Comparison of ENCODE assay signal across 9 cellular contexts in the genomic region with DNA sequence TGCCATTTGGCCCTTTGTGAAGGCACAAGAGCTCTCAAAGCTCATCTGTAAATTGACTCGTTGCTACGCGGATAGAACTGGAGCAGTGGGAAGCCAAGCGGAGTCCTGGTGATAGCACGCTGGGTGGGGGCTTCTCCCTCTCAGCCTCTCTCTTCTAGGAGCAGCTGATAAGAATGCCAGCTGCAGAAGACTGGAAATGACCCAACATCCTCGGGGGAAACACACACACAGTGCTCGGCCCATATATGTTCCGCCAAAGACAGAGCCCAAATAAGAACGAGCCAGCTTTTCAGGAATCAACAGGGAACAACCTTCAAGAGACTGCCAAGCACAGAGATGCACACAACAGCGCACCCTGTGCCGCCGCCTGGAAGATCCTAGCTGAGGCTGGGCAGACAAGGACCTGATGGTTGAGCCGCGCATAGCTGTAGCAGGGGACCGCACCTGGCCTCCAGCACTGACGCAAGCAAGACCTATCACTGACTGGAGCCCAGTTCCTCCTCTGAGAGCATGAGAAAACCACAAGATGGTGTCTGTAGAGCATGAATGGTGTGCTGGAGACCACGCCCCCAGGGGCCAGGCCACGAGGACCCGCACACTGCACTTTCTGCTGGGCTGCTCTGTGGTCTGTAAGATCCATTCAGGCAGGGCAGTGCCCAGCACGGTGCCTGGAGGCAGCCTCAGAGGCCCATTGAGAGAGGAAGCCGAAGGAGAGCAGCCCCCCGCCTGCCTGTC. TPM values are rescaled to one million over a fixed set of nuclear protein-coding genes. Genes with fewer than 3 reads are reported as not detected.
A peak's percentile ranks its signal among the peaks of the same experiment; 100 is the strongest.
DNase-seq lines count a peak whose midpoint lies in the region; ATAC-seq and TF ChIP-seq lines count a peak whose summit lies in the region.
"Had no signal": no experiment of that assay in that cellular context is flagged by ENCODE, and none has a peak within 500 bp of the region (broad histone marks: within the 10 kb centered on the region; RNA-seq: fewer than 3 reads in every experiment).

No MANE protein-coding gene starts in this region.

- TF ChIP-seq POLR2A in gastroesophageal sphincter (IDR thresholded peaks at IDR 0.05) = no peak
- peak in 1 of 3 donors; percentile 48 for TF ChIP-seq POLR2A in spleen (IDR thresholded peaks at IDR 0.05)

- DNase-seq in DMS 273 (lab: John Stamatoyannopoulos, UW; ENCODE audit: unreplicated experiment) (peak; percentile 65), DMS 273 treated with DMSO at 0.1 percent for 48 hours (lab: John Stamatoyannopoulos, UW) (no peak), NOMO-1 (lab: John Stamatoyannopoulos, UW; ENCODE audit: unreplicated experiment in 2 of 2) (peak; percentile 84 to 93), spleen (peak; percentile 92), cortex of kidney (lab: John Stamatoyannopoulos, UW) (no peak)
- peak; percentile 41 for DNase-seq in activated T-cell treated with anti-CD3 and anti-CD28 coated beads, Interleukin-2, amount 50 U/mL, for 4 hours

- WGBS in gastroesophageal sphincter (ENCODE audit: low coverage in 1 of 2), 2 donors = 9 to 40% methylated on average over 5 to 7 of the region's 22 CpGs
- WGBS in spleen, 5 donors = 5 to 13% (median 12%) methylated on average over 16 to 22 of the region's 22 CpGs

- TF ChIP-seq EP300 in gastroesophageal sphincter (IDR thresholded peaks at IDR 0.05) = no peak

- peak; percentile 46 for ATAC-seq in HG02870 (IDR thresholded peaks at IDR 0.05; ENCODE audit: unreplicated experiment)
- ATAC-seq in activated T-cell treated with anti-CD3 and anti-CD28 coated beads, Interleukin-2, amount 50 U/mL, for 4 hours = peak; percentile 56 to 57
- peak; percentile 12 for ATAC-seq in gastroesophageal sphincter

- H3K9me3 Mint-ChIP-seq in activated T-cell treated with anti-CD3 and anti-CD28 coated beads, Interleukin-2, amount 50 U/mL, for 4 hours = no peaks in the 10 kb centered on the region

- H3K4me1 Mint-ChIP-seq in activated T-cell treated with anti-CD3 and anti-CD28 coated beads, Interleukin-2, amount 50 U/mL, for 4 hours (ENCODE audit: low read depth) = peaks cover 89% of the 10 kb centered on the region

- H3K4me1 ChIP-seq in gastroesophageal sphincter (peaks cover 0 to 89% (median 41%) of the 10 kb centered on the region in 3 donors), spleen (peaks cover 72 to 100% (median 100%) of the 10 kb centered on the region in 6 donors)

- H3K36me3 ChIP-seq in gastroesophageal sphincter (no peaks in the 10 kb centered on the region), spleen (no peaks in the 10 kb centered on the region)

- H3K4me3 ChIP-seq in gastroesophageal sphincter (peak overlapping the region in 1 of 2 donors; percentile 16), spleen (peak overlapping the region; percentile 15 to 70 (median 42))

- peak overlapping the region; percentile 77 for H3K4me3 Mint-ChIP-seq in activated T-cell treated with anti-CD3 and anti-CD28 coated beads, Interleukin-2, amount 50 U/mL, for 4 hours

- H3K9me3 ChIP-seq in gastroesophageal sphincter (no peaks in the 10 kb centered on the region), spleen (no peaks in the 10 kb centered on the region)

- no peaks in the 10 kb centered on the region for H3K27me3 Mint-ChIP-seq in activated T-cell treated with anti-CD3 and anti-CD28 coated beads, Interleukin-2, amount 50 U/mL, for 4 hours (ENCODE audit: low read depth)

- intact Hi-C loops in spleen (cut with DNase I; ENCODE audit: low total_unique reads) = no loop called here

- TF ChIP-seq CTCF in gastroesophageal sphincter (IDR thresholded peaks at IDR 0.05) (no peak), spleen (IDR thresholded peaks at IDR 0.05 in 8 of 11, conservative IDR thresholded peaks at IDR 0.05 in 3 of 11) (no peak)

- peak overlapping the region in 2 of 4 donors; percentile 47 to 54 for H3K27ac ChIP-seq in gastroesophageal sphincter
- H3K27ac ChIP-seq in spleen = peak overlapping the region; percentile 74 to 94 (median 86)
- H3K27ac ChIP-seq: 22Rv1 had no signal

- no peaks in the 10 kb centered on the region for H3K27me3 ChIP-seq in gastroesophageal sphincter
- no peaks in the 10 kb centered on the region for H3K27me3 ChIP-seq in spleen (replicated peaks in 1 of 7)

- no peaks in the 10 kb centered on the region for H3K36me3 Mint-ChIP-seq in activated T-cell treated with anti-CD3 and anti-CD28 coated beads, Interleukin-2, amount 50 U/mL, for 4 hours (ENCODE audit: insufficient read depth)

RNA-seq across cellular contexts. Expression of gene SLC35E1, which starts 16.0 kb away (rescaled TPM):
- total RNA-seq in activated T-cell treated with anti-CD3 and anti-CD28 coated beads, Interleukin-2, amount 50 U/mL, for 4 hours = 10 to 100 TPM; 48.1 to 48.5 (median 48.1) TPM
- total RNA-seq in gastroesophageal sphincter = 10 to 100 TPM; 24.9 to 35.5 (median 29.7) TPM
- total RNA-seq in spleen = 10 to 100 TPM; 26.8 to 36.6 (median 33.0) TPM
- polyA plus RNA-seq in spleen = 10 to 100 TPM; 13.2 to 21.8 (median 16.4) TPM

RNA-seq across cellular contexts. Expression of gene MED26, which starts 39.7 kb away (rescaled TPM):
- 10 to 100 TPM; 17.4 to 19.5 (median 18.2) TPM for total RNA-seq in activated T-cell treated with anti-CD3 and anti-CD28 coated beads, Interleukin-2, amount 50 U/mL, for 4 hours
- total RNA-seq in gastroesophageal sphincter = 10 to 100 TPM in 1 of 4 donors, 1 to 10 TPM in 3; 5.8 to 10.5 (median 8.3) TPM
- total RNA-seq in spleen = 10 to 100 TPM; 10.4 to 20.4 (median 17.1) TPM
- 1 to 10 TPM; 6.5 to 9.8 (median 8.8) TPM for polyA plus RNA-seq in spleen

RNA-seq across cellular contexts. Expression of gene CHERP, which starts 46.0 kb away (rescaled TPM):
- total RNA-seq in activated T-cell treated with anti-CD3 and anti-CD28 coated beads, Interleukin-2, amount 50 U/mL, for 4 hours = 100 to 1,000 TPM in 2 of 3 donors, 10 to 100 TPM in 1; 98.7 to 107 (median 103) TPM
- total RNA-seq in gastroesophageal sphincter (10 to 100 TPM in 1 of 4 donors, 1 to 10 TPM in 3; 5.7 to 12.7 (median 6.6) TPM), spleen (10 to 100 TPM; 19.7 to 55.6 (median 43.8) TPM)
- polyA plus RNA-seq in spleen = 10 to 100 TPM; 14.3 to 32.5 (median 16.7) TPM

Comparison
In these comparisons a context has a peak if more than half of its experiments do, and no peak if none do; other contexts are left out.
1. DNase-seq: peak in DMS 273 (single experiment), NOMO-1 (2 of 2), activated T-cell treated with anti-CD3 and anti-CD28 coated beads, Interleukin-2, amount 50 U/mL, for 4 hours (single experiment) and spleen (single experiment); none in DMS 273 treated with DMSO at 0.1 percent for 48 hours (single experiment) and cortex of kidney (single experiment).
2. Peak in every context shown above with its lines, with median percentiles within 50 percentile points of each other: ATAC-seq.